8 cellular contexts compared by ENCODE assay signal in genomic region chr12:50764861-50765324, GRCh38. TPM values are rescaled to one million over a fixed set of nuclear protein-coding genes. Genes with fewer than 3 reads are reported as not detected.
DNase-seq lines count a peak whose midpoint lies in the region; ATAC-seq, FAIRE-seq and TF ChIP-seq lines count a peak whose summit lies in the region.

No MANE protein-coding gene starts in this region.

- no TSS peak for BruUV-seq in OCI-LY7 (replicated peaks; lab: Mats Ljungman, UMichigan)

- FAIRE-seq in small intestine (lab: Jason Lieb, UNC): no peak

- DNase-seq in stimulated activated CD4-positive, alpha-beta T cell treated with anti-CD3 and anti-CD28 coated beads, Interleukin-12 subunit alpha, Interleukin-12 subunit beta, amount 100 ng/mL, for 48 hours (ENCODE audit: low read depth in 2 of 3, low spot score in 1 of 3): peak; percentile 13 to 18 (median 14)
- DNase-seq in stimulated activated CD4-positive, alpha-beta T cell treated with anti-CD3 and anti-CD28 coated beads, Interleukin-4, amount 100 ng/mL, for 1 hour: no peak
- DNase-seq in OCI-LY7 (ENCODE audit: low spot score) (peak; percentile 70), astrocyte of the spinal cord (ENCODE audit: low read depth, low spot score) (peak; percentile 50), small intestine (peak; percentile 39)

- 0 to 1% (median 0%) methylated on average over 17 of the region's 17 CpGs for WGBS in small intestine, 3 donors

- H3K9me3 ChIP-seq in OCI-LY7 (ENCODE audit: low read length) (peaks cover 18% of the 10 kb centered on the region; the same call in 1 of the 2 replicates), iPS-18c (ENCODE audit: control insufficient read depth, insufficient read depth, low read length) (no peaks in the 10 kb centered on the region), small intestine (ENCODE audit: control insufficient read depth, low read depth) (no peaks in the 10 kb centered on the region)

- ATAC-seq in HG03095 (IDR thresholded peaks at IDR 0.05; ENCODE audit: unreplicated experiment): peak; percentile 16
- ATAC-seq in GM18858 (IDR thresholded peaks at IDR 0.05; ENCODE audit: unreplicated experiment): no peak

- no peaks in the 10 kb centered on the region for H3K27me3 ChIP-seq in small intestine (ENCODE audit: control insufficient read depth in 2 of 2, insufficient read depth in 2 of 2, low read length in 2 of 2)

- no peaks in the 10 kb centered on the region for H3K9me2 ChIP-seq in OCI-LY7 (ENCODE audit: insufficient read depth, low read length)

- H3K4me1 ChIP-seq in OCI-LY7 (ENCODE audit: insufficient read depth, low read length, poor library complexity, severe bottlenecking): peaks cover 32% of the 10 kb centered on the region
- peaks cover 0 to 4% of the 10 kb centered on the region in 2 donors for H3K4me1 ChIP-seq in small intestine (ENCODE audit: control insufficient read depth in 2 of 2, insufficient read depth in 1 of 2, low read depth in 1 of 2, low read length in 1 of 2)

- TF ChIP-seq CTCF in OCI-LY7 (conservative IDR thresholded peaks at IDR 0.05; ENCODE audit: low read length) (no peak), astrocyte of the spinal cord (IDR thresholded peaks at IDR 0.05; ENCODE audit: low read depth, low read length) (no peak)

- H3K4me3 ChIP-seq in OCI-LY7 (ENCODE audit: low read depth, low read length, poor library complexity, severe bottlenecking) (peak overlapping the region; percentile 82), astrocyte of the spinal cord (ENCODE audit: low read depth, low read length) (peak overlapping the region; percentile 88), iPS-18c (ENCODE audit: insufficient read depth, low read depth, low read length) (peak overlapping the region; percentile 91), small intestine (ENCODE audit: low read depth in 1 of 2, low read length in 2 of 2) (peak overlapping the region; percentile 87 to 96)

- intact Hi-C loops in OCI-LY7 (cut with micrococcal nuclease; ENCODE audit: unreplicated experiment): loop anchor here (2.0 to 10.0 kb wide), 6 partner anchors 42 to 580 kb away; partner anchors contain the start of genes CELA1, DAZAP2 and SLC11A2

- CTCF ChIA-PET in OCI-LY7 (lab: Charles Lee; ENCODE audit: unreplicated experiment): interaction anchor here (0.6 to 1.4 kb wide), 5 partner anchors 221 to 797 kb away, joined by 3 to 5 read pairs (median 4); no protein-coding TSS in a partner anchor

- POLR2A ChIA-PET in OCI-LY7 (lab: Charles Lee): interaction anchor here (0.9 to 1.7 kb wide), 8 partner anchors 9 to 680 kb away, joined by 3 to 6 read pairs (median 4); partner anchors contain the start of genes POU6F1 and SMARCD1

- H4K20me1 ChIP-seq in OCI-LY7 (ENCODE audit: insufficient read depth, low read length): no peaks in the 10 kb centered on the region

- in situ Hi-C loops in astrocyte of the spinal cord (cut with HindIII; ENCODE audit: low sequenced_read_pairs): no loop called here

- peaks cover 68% of the 10 kb centered on the region for H3K79me2 ChIP-seq in OCI-LY7 (ENCODE audit: insufficient read depth, low read depth, low read length)

- peak overlapping the region; percentile 77 for H3K4me2 ChIP-seq in OCI-LY7 (ENCODE audit: low read length)

- peaks cover 31% of the 10 kb centered on the region for H3K36me3 ChIP-seq in OCI-LY7 (ENCODE audit: insufficient read depth, low read length)
- H3K36me3 ChIP-seq in small intestine (ENCODE audit: control insufficient read depth in 2 of 2, insufficient read depth in 2 of 2, low read length in 2 of 2): no peaks in the 10 kb centered on the region

- H3K27ac ChIP-seq in OCI-LY7 (ENCODE audit: low read depth, low read length, poor library complexity, severe bottlenecking) (peak overlapping the region; percentile 84), small intestine (ENCODE audit: low read depth in 1 of 2, low read length in 1 of 2) (peak overlapping the region; percentile 87 to 100)

- H2AFZ ChIP-seq in OCI-LY7 (ENCODE audit: low read length): peak overlapping the region; percentile 58; the same call in 1 of the 2 replicates

RNA-seq across cellular contexts. Expression of gene ATF1, which starts 1.0 kb away (rescaled TPM):
- 47.4 and 83.3 TPM in 2 replicates for total RNA-seq in OCI-LY7 (2014; rRNA removed; shearing (Covaris generic))
- total RNA-seq in OCI-LY7 (2022): 54.7 and 55.7 TPM in 2 replicates
- 10 to 100 TPM; 16.3 to 18.9 (median 16.5) TPM for polyA plus RNA-seq in small intestine
